8 cellular contexts compared by ENCODE assay signal in genomic region chr9:37485389-37486255, GRCh38. TPM values are rescaled to one million over a fixed set of nuclear protein-coding genes. Genes with fewer than 3 reads are reported as not detected.
DNase-seq lines count a peak whose midpoint lies in the region; ATAC-seq and TF ChIP-seq lines count a peak whose summit lies in the region.

A gene with protein sequence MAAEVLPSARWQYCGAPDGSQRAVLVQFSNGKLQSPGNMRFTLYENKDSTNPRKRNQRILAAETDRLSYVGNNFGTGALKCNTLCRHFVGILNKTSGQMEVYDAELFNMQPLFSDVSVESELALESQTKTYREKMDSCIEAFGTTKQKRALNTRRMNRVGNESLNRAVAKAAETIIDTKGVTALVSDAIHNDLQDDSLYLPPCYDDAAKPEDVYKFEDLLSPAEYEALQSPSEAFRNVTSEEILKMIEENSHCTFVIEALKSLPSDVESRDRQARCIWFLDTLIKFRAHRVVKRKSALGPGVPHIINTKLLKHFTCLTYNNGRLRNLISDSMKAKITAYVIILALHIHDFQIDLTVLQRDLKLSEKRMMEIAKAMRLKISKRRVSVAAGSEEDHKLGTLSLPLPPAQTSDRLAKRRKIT (plus strand): TSS chr9:37485948. CDS start chr9:37486048, 100 bp downstream.

- peak; percentile 96 for ATAC-seq in GM19328 (IDR thresholded peaks at IDR 0.05; ENCODE audit: unreplicated experiment)
- peak; percentile 97 for ATAC-seq in HG03469 (IDR thresholded peaks at IDR 0.05; ENCODE audit: unreplicated experiment)

- peak within 1 kb of the TSS in 10 of 11 experiments; percentile 59 to 88 (median 79); a peak in 21 of 22 replicates for H3K27ac ChIP-seq in BLaER1 treated with 17β-estradiol and CSF1 and Interleukin-3, amounts not matched to agents 10 nM and 100 nM
- H3K27ac ChIP-seq in coronary artery: peak within 1 kb of the TSS; percentile 82 to 94

- no peaks in the 10 kb centered on the region for H3K27me3 ChIP-seq in BLaER1 treated with 17β-estradiol and CSF1 and Interleukin-3, amounts not matched to agents 10 nM and 100 nM

- H3K27ac Mint-ChIP-seq in activated CD4-positive, alpha-beta T cell treated with anti-CD3 and anti-CD28 coated beads, Interleukin-2, amount 10 ng/mL, durations not matched to agents 24 days and 14 days: peak within 1 kb of the TSS; percentile 94

- H3K9me3 ChIP-seq in BLaER1 treated with 17β-estradiol and CSF1 and Interleukin-3, amounts not matched to agents 10 nM and 100 nM (replicated peaks in 1 of 11): no peaks in the 10 kb centered on the region

- H3K9ac ChIP-seq in BLaER1 treated with 17β-estradiol and CSF1 and Interleukin-3, amounts not matched to agents 10 nM and 100 nM: peak within 1 kb of the TSS; percentile 80 to 93 (median 84)

- H3K36me3 Mint-ChIP-seq in activated CD4-positive, alpha-beta T cell treated with anti-CD3 and anti-CD28 coated beads, Interleukin-2, amount 10 ng/mL, durations not matched to agents 24 days and 14 days (ENCODE audit: low read depth): peaks cover 32% of the 10 kb centered on the region

- H3K36me3 ChIP-seq in BLaER1 treated with 17β-estradiol and CSF1 and Interleukin-3, amounts not matched to agents 10 nM and 100 nM: peaks cover 17 to 35% (median 30%) of the 10 kb centered on the region in 11 experiments

- H3K4me1 ChIP-seq in BLaER1 treated with 17β-estradiol and CSF1 and Interleukin-3, amounts not matched to agents 10 nM and 100 nM: peaks cover 25 to 47% (median 36%) of the 10 kb centered on the region in 10 experiments

- H3K27me3 Mint-ChIP-seq in activated CD4-positive, alpha-beta T cell treated with anti-CD3 and anti-CD28 coated beads, Interleukin-2, amount 10 ng/mL, durations not matched to agents 24 days and 14 days: peaks cover 9% of the 10 kb centered on the region

- H3K4me1 Mint-ChIP-seq in activated CD4-positive, alpha-beta T cell treated with anti-CD3 and anti-CD28 coated beads, Interleukin-2, amount 10 ng/mL, durations not matched to agents 24 days and 14 days: peaks cover 33% of the 10 kb centered on the region

- no peak for TF ChIP-seq CTCF in coronary artery (IDR thresholded peaks at IDR 0.05)

- peak within 1 kb of the TSS; percentile 90 to 98 (median 96) for H3K4me2 ChIP-seq in BLaER1 treated with 17β-estradiol and CSF1 and Interleukin-3, amounts not matched to agents 10 nM and 100 nM

- intact Hi-C loops in activated CD4-positive, alpha-beta T cell treated with anti-CD3 and anti-CD28 coated beads, Interleukin-2, amount 10 ng/mL, durations not matched to agents 24 days and 14 days (cut with micrococcal nuclease): loop anchor here (1.0 to 10.0 kb wide), 6 partner anchors 20 to 419 kb away; partner anchors contain the start of genes EXOSC3, FBXO10, GRHPR and SLC25A51

- peaks cover 0 to 32% (median 0%) of the 10 kb centered on the region in 11 experiments; a peak in 9 of 22 replicates for H4K20me1 ChIP-seq in BLaER1 treated with 17β-estradiol and CSF1 and Interleukin-3, amounts not matched to agents 10 nM and 100 nM

- H3K4me3 Mint-ChIP-seq in activated CD4-positive, alpha-beta T cell treated with anti-CD3 and anti-CD28 coated beads, Interleukin-2, amount 10 ng/mL, durations not matched to agents 24 days and 14 days: peak within 1 kb of the TSS; percentile 91

- no peaks in the 10 kb centered on the region for H3K9me3 Mint-ChIP-seq in activated CD4-positive, alpha-beta T cell treated with anti-CD3 and anti-CD28 coated beads, Interleukin-2, amount 10 ng/mL, durations not matched to agents 24 days and 14 days

- peak within 1 kb of the TSS; percentile 69 to 92 (median 86) for H3K4me3 ChIP-seq in BLaER1 treated with 17β-estradiol and CSF1 and Interleukin-3, amounts not matched to agents 10 nM and 100 nM
- peak within 1 kb of the TSS; percentile 94 for H3K4me3 ChIP-seq in coronary artery

- DNase-seq in NCI-H526 treated with DMSO at 0.1 percent for 48 hours (lab: John Stamatoyannopoulos, UW) (peak; percentile 88), coronary artery (ENCODE audit: low spot score) (peak; percentile 94), left kidney (ENCODE audit: low read depth, low spot score) (peak; percentile 97)
- peak; percentile 99 for DNase-seq in activated CD4-positive, alpha-beta T cell treated with anti-CD3 and anti-CD28 coated beads, Interleukin-2, amount 10 ng/mL, durations not matched to agents 24 days and 14 days
- DNase-seq in stimulated activated CD4-positive, alpha-beta T cell treated with anti-CD3 and anti-CD28 coated beads, Interleukin-1b, Interleukin-23, amount 100 ng/mL, for 48 hours: peak; percentile 96

RNA-seq across cellular contexts. Expression of the gene that starts here (rescaled TPM):
- 60.0 and 64.0 TPM in 2 replicates for total RNA-seq in activated CD4-positive, alpha-beta T cell treated with anti-CD3 and anti-CD28 coated beads, Interleukin-2, amount 10 ng/mL, durations not matched to agents 24 days and 14 days

Comparison
In these comparisons a context has a peak if more than half of its experiments do, and no peak if none do; other contexts are left out.
1. Peak in every context shown above with its lines: DNase-seq, ATAC-seq, H3K4me3 ChIP-seq and H3K27ac ChIP-seq.